ENCODE assay signal across 21 cellular contexts in the genomic region with DNA sequence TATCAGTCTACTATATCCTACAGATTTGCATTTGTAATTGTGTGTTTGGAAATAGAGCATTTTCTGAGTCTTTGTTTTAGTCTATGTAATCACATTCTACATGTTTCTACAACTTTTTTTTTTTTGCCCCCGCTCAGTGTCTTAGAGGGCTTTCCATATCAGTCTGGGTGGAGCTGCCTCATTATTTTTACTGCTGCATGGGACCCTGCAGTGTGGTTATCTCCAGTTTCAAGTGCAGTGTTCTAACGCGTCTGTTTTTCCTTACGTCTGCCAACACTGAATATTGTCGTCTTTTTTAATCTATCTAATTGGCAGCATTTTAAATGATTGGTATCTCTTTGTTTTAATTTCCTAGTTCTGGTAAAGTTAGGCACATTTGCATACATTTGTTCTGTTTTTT. TPM values are rescaled to one million over a fixed set of nuclear protein-coding genes. Genes with fewer than 3 reads are reported as not detected.
"Had no signal": no experiment of that assay in that cellular context is flagged by ENCODE, and none has a peak within 500 bp of the region (broad histone marks: within the 10 kb centered on the region; RNA-seq: fewer than 3 reads in every experiment).

No MANE protein-coding gene starts in this region.

- H3K27ac Mint-ChIP-seq: activated naive CD4-positive, alpha-beta T cell treated with anti-CD3 and anti-CD28 coated beads, Interleukin-2, amount 50 U/mL, for 24 hours; dendritic cell treated with granulocyte-macrophage colony-stimulating factor and Interleukin-4, amounts not matched to agents 40 ng/mL and 50 ng/mL, for 4 days; progenitor cell of endocrine pancreas; stimulated activated naive B cell treated with anti-CD40 and anti-IgM and Interleukin-4, amounts not matched to agents 10 μg/mL and 1 μg/mL and 100 μg/mL, for 72 hours had no signal

- H3K9me3 Mint-ChIP-seq: activated naive CD4-positive, alpha-beta T cell treated with anti-CD3 and anti-CD28 coated beads, Interleukin-2, amount 50 U/mL, for 24 hours; dendritic cell treated with granulocyte-macrophage colony-stimulating factor and Interleukin-4, amounts not matched to agents 40 ng/mL and 50 ng/mL, for 4 days; naive thymus-derived CD8-positive, alpha-beta T cell; stimulated activated naive B cell treated with anti-CD40 and anti-IgM and Interleukin-4, amounts not matched to agents 10 μg/mL and 1 μg/mL and 100 μg/mL, for 72 hours had no signal

- H3K4me1 ChIP-seq: body of pancreas, transverse colon had no signal

- H3K4me3 Mint-ChIP-seq: activated naive CD4-positive, alpha-beta T cell treated with anti-CD3 and anti-CD28 coated beads, Interleukin-2, amount 50 U/mL, for 24 hours; dendritic cell treated with granulocyte-macrophage colony-stimulating factor and Interleukin-4, amounts not matched to agents 40 ng/mL and 50 ng/mL, for 4 days; naive thymus-derived CD8-positive, alpha-beta T cell; stimulated activated naive B cell treated with anti-CD40 and anti-IgM and Interleukin-4, amounts not matched to agents 10 μg/mL and 1 μg/mL and 100 μg/mL, for 72 hours had no signal

- H3K9me3 ChIP-seq: body of pancreas, esophagus muscularis mucosa, lower lobe of right lung, transverse colon had no signal

- H3K27me3 ChIP-seq: body of pancreas, esophagus muscularis mucosa, transverse colon had no signal

- H3K4me3 ChIP-seq: body of pancreas, esophagus muscularis mucosa, lower lobe of right lung, transverse colon had no signal

- H3K27me3 Mint-ChIP-seq: activated naive CD4-positive, alpha-beta T cell treated with anti-CD3 and anti-CD28 coated beads, Interleukin-2, amount 50 U/mL, for 24 hours; dendritic cell treated with granulocyte-macrophage colony-stimulating factor and Interleukin-4, amounts not matched to agents 40 ng/mL and 50 ng/mL, for 4 days; naive thymus-derived CD8-positive, alpha-beta T cell; progenitor cell of endocrine pancreas; stimulated activated naive B cell treated with anti-CD40 and anti-IgM and Interleukin-4, amounts not matched to agents 10 μg/mL and 1 μg/mL and 100 μg/mL, for 72 hours had no signal

- H3K27ac ChIP-seq: body of pancreas, esophagus muscularis mucosa, lower lobe of right lung, transverse colon, WERI-Rb-1 had no signal

- DNase-seq: activated CD4-positive, CD25-positive, alpha-beta regulatory T cell treated with anti-CD3 and anti-CD28 coated beads, Interleukin-2, amount 50 U/mL, for 72 hours; activated gamma-delta T cell treated with Interleukin-2 at 50 U/mL for 16 hours; activated T-cell treated with anti-CD3 and anti-CD28 coated beads, Interleukin-2, amount 50 U/mL, for 1 hour; anterior cingulate cortex; body of pancreas; caudate nucleus; effector CD4-positive, alpha-beta T cell; kidney; lower lobe of right lung; naive thymus-derived CD8-positive, alpha-beta T cell; retina; stimulated activated CD4-positive, alpha-beta T cell treated with anti-CD3 and anti-CD28 coated beads, Interleukin-2, amount 100 ng/mL, for 48 hours; stimulated activated CD8-positive, alpha-beta memory T cell treated with anti-CD3 and anti-CD28 coated beads, Interleukin-4, amount 100 ng/mL, for 48 hours; stimulated activated naive B cell treated with anti-CD40 and anti-IgM and Interleukin-4, amounts not matched to agents 10 μg/mL and 1 μg/mL and 100 μg/mL, for 72 hours; T1000; transverse colon; WERI-Rb-1 had no signal

- ATAC-seq: body of pancreas; lower lobe of right lung; naive thymus-derived CD8-positive, alpha-beta T cell; stimulated activated naive B cell treated with anti-CD40 and anti-IgM and Interleukin-4, amounts not matched to agents 10 μg/mL and 1 μg/mL and 100 μg/mL, for 72 hours had no signal

RNA-seq across cellular contexts. Expression of a gene that starts 53.4 kb away (rescaled TPM):
- total RNA-seq: naive thymus-derived CD8-positive, alpha-beta T cell had no signal
- polyA plus RNA-seq: naive thymus-derived CD8-positive, alpha-beta T cell had no signal
